17 cellular contexts compared by ENCODE assay signal in genomic region chr3:69097407-69098086, GRCh38. TPM values are rescaled to one million over a fixed set of nuclear protein-coding genes. Genes with fewer than 3 reads are reported as not detected.
DNase-seq lines count a peak whose midpoint lies in the region; ATAC-seq and TF ChIP-seq lines count a peak whose summit lies in the region.
"Had no signal": no experiment of that assay in that cellular context is flagged by ENCODE, and none has a peak within 500 bp of the region (broad histone marks: within the 10 kb centered on the region; RNA-seq: fewer than 3 reads in every experiment).

No MANE protein-coding gene starts in this region.

- peaks cover 60% of the 10 kb centered on the region for H3K36me3 Mint-ChIP-seq in activated CD4-positive, alpha-beta T cell treated with anti-CD3 and anti-CD28 coated beads for 36 hours (ENCODE audit: low read depth)
- H3K36me3 Mint-ChIP-seq in T-helper 17 cell (ENCODE audit: low read depth) = peaks cover 3% of the 10 kb centered on the region

- no peaks in the 10 kb centered on the region for H3K9me3 Mint-ChIP-seq in activated CD4-positive, alpha-beta T cell treated with anti-CD3 and anti-CD28 coated beads for 36 hours (ENCODE audit: low read depth)

- TF ChIP-seq CTCF in dorsolateral prefrontal cortex (IDR thresholded peaks at IDR 0.05 in 54 of 56, conservative IDR thresholded peaks at IDR 0.05 in 2 of 56; ENCODE audit: low read depth in 1 of 56, partially characterized antibody in 56 of 56) (no peak), gastrocnemius medialis (IDR thresholded peaks at IDR 0.05 in 4 of 5, conservative IDR thresholded peaks at IDR 0.05 in 1 of 5) (no peak)

- no peaks in the 10 kb centered on the region for H3K36me3 ChIP-seq in gastrocnemius medialis

- no peak for DNase-seq in activated CD4-positive, alpha-beta T cell treated with anti-CD3 and anti-CD28 coated beads for 36 hours
- DNase-seq in activated CD4-positive, alpha-beta T cell treated with anti-CD3 and anti-CD28 coated beads for 1 hour = no peak
- DNase-seq in T-helper 17 cell (no peak), dorsolateral prefrontal cortex (no peak), gastrocnemius medialis (no peak), COLO668 (lab: John Stamatoyannopoulos, UW; ENCODE audit: unreplicated experiment) (no peak)
- DNase-seq: Calu3, heart left ventricle, left lung, MM.1S, Right ventricle myocardium superior, small intestine had no signal

- ATAC-seq in activated CD4-positive, alpha-beta T cell treated with anti-CD3 and anti-CD28 coated beads for 36 hours = no peak
- ATAC-seq in T-helper 17 cell (no peak), gastrocnemius medialis (no peak), HG03196 (IDR thresholded peaks at IDR 0.05; ENCODE audit: unreplicated experiment) (no peak), HG03439 (IDR thresholded peaks at IDR 0.05; ENCODE audit: unreplicated experiment) (no peak)
- ATAC-seq: heart left ventricle, left lung had no signal

- H3K4me3 Mint-ChIP-seq in activated CD4-positive, alpha-beta T cell treated with anti-CD3 and anti-CD28 coated beads for 36 hours = no peak overlapping the region
- peak overlapping the region; percentile 66 for H3K4me3 Mint-ChIP-seq in T-helper 17 cell

- CTCF ChIA-PET in activated CD4-positive, alpha-beta T cell treated with anti-CD3 and anti-CD28 coated beads for 36 hours (lab: Charles Lee) = interaction anchor here (0.6 to 1.8 kb wide), 6 partner anchors 10 to 404 kb away, joined by 3 to 5 read pairs (median 3); no protein-coding TSS in a partner anchor

- intact Hi-C loops in activated CD4-positive, alpha-beta T cell treated with anti-CD3 and anti-CD28 coated beads for 36 hours (cut with DNase I, micrococcal nuclease) = no loop called here
- intact Hi-C loops in dorsolateral prefrontal cortex (cut with DNase I) (no loop called here), gastrocnemius medialis (cut with DNase I; ENCODE audit: low total_unique reads) (no loop called here)

- H3K27ac Mint-ChIP-seq in activated CD4-positive, alpha-beta T cell treated with anti-CD3 and anti-CD28 coated beads for 36 hours = peak overlapping the region; percentile 56
- H3K27ac Mint-ChIP-seq in T-helper 17 cell = peak overlapping the region; percentile 97

- no peaks in the 10 kb centered on the region for H3K27me3 ChIP-seq in dorsolateral prefrontal cortex
- H3K27me3 ChIP-seq in gastrocnemius medialis = no peaks in the 10 kb centered on the region
- H3K27me3 ChIP-seq: heart left ventricle, left lung had no signal

- no peak for TF ChIP-seq POLR2A in gastrocnemius medialis (IDR thresholded peaks at IDR 0.05)

- H3K27me3 Mint-ChIP-seq in activated CD4-positive, alpha-beta T cell treated with anti-CD3 and anti-CD28 coated beads for 36 hours = no peaks in the 10 kb centered on the region
- no peaks in the 10 kb centered on the region for H3K27me3 Mint-ChIP-seq in T-helper 17 cell

- in situ Hi-C loops in gastrocnemius medialis (cut with MboI; ENCODE audit: low sequenced_read_pairs in 4 of 4) = no loop called here

- POLR2A ChIA-PET in activated CD4-positive, alpha-beta T cell treated with anti-CD3 and anti-CD28 coated beads for 36 hours (lab: Charles Lee) = interaction anchor here (0.9 kb wide), 1 partner anchor 15 kb away, joined by 3 read pairs; no protein-coding TSS in a partner anchor

- H3K9me3 ChIP-seq in T-helper 17 cell (ENCODE audit: control insufficient read depth, low read length, poor library complexity, severe bottlenecking) (no peaks in the 10 kb centered on the region), gastrocnemius medialis (no peaks in the 10 kb centered on the region)
- H3K9me3 ChIP-seq: heart left ventricle, left lung had no signal

- H3K4me1 Mint-ChIP-seq in activated CD4-positive, alpha-beta T cell treated with anti-CD3 and anti-CD28 coated beads for 36 hours = peaks cover 71% of the 10 kb centered on the region
- H3K4me1 Mint-ChIP-seq in T-helper 17 cell = peaks cover 55% of the 10 kb centered on the region

- H3K27ac ChIP-seq in dorsolateral prefrontal cortex (peak overlapping the region in 47 of 59 donors; percentile 2 to 99 (median 62)), gastrocnemius medialis (peak overlapping the region; percentile 95 to 99 (median 97))

- H3K4me3 ChIP-seq in dorsolateral prefrontal cortex = peak overlapping the region in 1 of 59 donors; percentile 3
- no peak overlapping the region for H3K4me3 ChIP-seq in gastrocnemius medialis
- H3K4me3 ChIP-seq: heart left ventricle, left lung had no signal

- peaks cover 67 to 71% of the 10 kb centered on the region in 2 donors for H3K4me1 ChIP-seq in gastrocnemius medialis

RNA-seq across cellular contexts. Expression of gene ARL6IP5, which starts 12.8 kb away (rescaled TPM):
- 10 to 100 TPM; 60.4 to 76.0 TPM for total RNA-seq in activated CD4-positive, alpha-beta T cell treated with anti-CD3 and anti-CD28 coated beads for 36 hours
- total RNA-seq in T-helper 17 cell = 100 to 1,000 TPM; 112 to 118 TPM
- total RNA-seq in dorsolateral prefrontal cortex = 100 to 1,000 TPM in 113 of 120 experiments, 10 to 100 TPM in 7; 51.3 to 182 (median 139) TPM
- total RNA-seq in gastrocnemius medialis = 100 to 1,000 TPM; 108 to 181 (median 145) TPM

RNA-seq across cellular contexts. Expression of gene UBA3, which starts 17.4 kb away (rescaled TPM):
- total RNA-seq in activated CD4-positive, alpha-beta T cell treated with anti-CD3 and anti-CD28 coated beads for 36 hours = 10 to 100 TPM; 59.5 to 72.2 TPM
- 10 to 100 TPM; 53.5 to 56.2 TPM for total RNA-seq in T-helper 17 cell
- total RNA-seq in dorsolateral prefrontal cortex = 10 to 100 TPM; 45.9 to 99.3 (median 65.9) TPM
- 10 to 100 TPM; 29.3 to 42.2 (median 36.0) TPM for total RNA-seq in gastrocnemius medialis

RNA-seq across cellular contexts. Expression of gene LMOD3, which starts 24.8 kb away (rescaled TPM):
- not detected for total RNA-seq in activated CD4-positive, alpha-beta T cell treated with anti-CD3 and anti-CD28 coated beads for 36 hours
- total RNA-seq in T-helper 17 cell (not detected), dorsolateral prefrontal cortex (1 to 10 TPM in 7 of 120 experiments, under 1 TPM in 106, not detected in 7; 0.13 to 1.2 (median 0.44) TPM), gastrocnemius medialis (100 to 1,000 TPM in 3 of 4 donors, 10 to 100 TPM in 1; 31.0 to 194 (median 113) TPM)
- total RNA-seq: A172, Calu3, endothelial cell of umbilical vein, H4 had no signal

RNA-seq across cellular contexts. Expression of gene TMF1, which starts 45.4 kb away (rescaled TPM):
- 10 to 100 TPM; 33.2 to 34.1 TPM for total RNA-seq in activated CD4-positive, alpha-beta T cell treated with anti-CD3 and anti-CD28 coated beads for 36 hours
- total RNA-seq in T-helper 17 cell (10 to 100 TPM; 68.1 to 84.5 TPM), dorsolateral prefrontal cortex (10 to 100 TPM; 26.4 to 42.8 (median 33.8) TPM), gastrocnemius medialis (10 to 100 TPM; 27.0 to 49.6 (median 33.5) TPM)

Comparison
In these comparisons a context has a peak if more than half of its experiments do, and no peak if none do; other contexts are left out.
1. RNA of gene LMOD3, which starts 24.8 kb away (total RNA-seq): 31.0 to 194 TPM in gastrocnemius medialis; 0.13 to 1.2 TPM in dorsolateral prefrontal cortex, not detected in activated CD4-positive, alpha-beta T cell treated with anti-CD3 and anti-CD28 coated beads for 36 hours and not detected in T-helper 17 cell; every median in the first group is over 10 times any median in the second.